8 cellular contexts compared by ENCODE assay signal in the genomic region with DNA sequence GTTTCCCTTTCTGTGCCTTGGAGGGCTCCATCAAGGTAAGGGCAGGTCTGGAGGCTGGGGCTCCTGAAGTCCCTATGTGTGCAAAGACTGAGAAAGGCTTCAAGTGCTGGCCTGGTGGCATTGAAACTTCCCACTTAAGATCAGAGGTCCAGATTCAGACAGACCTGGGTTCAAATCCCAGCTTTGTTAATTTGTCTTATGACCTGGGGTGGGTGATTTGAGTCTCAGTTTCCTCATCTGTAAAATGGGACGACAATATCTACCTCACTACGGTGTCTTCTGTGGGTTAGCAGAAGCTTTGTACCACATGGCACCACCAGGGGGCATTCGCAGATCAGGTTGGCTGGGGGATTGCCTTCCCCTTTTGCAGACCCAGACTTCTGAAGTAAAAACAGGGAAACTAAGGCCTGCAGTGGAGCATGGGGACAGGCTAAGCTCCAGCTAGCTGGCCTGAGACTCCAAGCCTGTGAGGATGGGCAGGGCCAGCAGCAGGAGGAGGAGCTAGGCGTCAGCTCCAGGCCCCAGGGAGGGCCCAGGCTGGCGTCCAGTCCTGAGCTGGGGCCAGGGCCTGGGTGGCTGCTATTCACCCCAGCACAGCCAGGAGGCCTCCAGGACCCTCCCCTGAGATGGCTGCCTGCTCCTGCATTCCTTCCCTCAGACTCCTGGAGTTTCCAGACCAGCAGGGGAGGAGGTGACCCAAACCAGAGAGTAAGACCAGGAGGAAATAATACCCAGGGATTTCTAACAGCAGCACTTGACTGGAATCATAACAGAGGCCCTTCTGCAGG. TPM values are rescaled to one million over a fixed set of nuclear protein-coding genes. Genes with fewer than 3 reads are reported as not detected.
DNase-seq lines count a peak whose midpoint lies in the region; ATAC-seq and TF ChIP-seq lines count a peak whose summit lies in the region.

No MANE protein-coding gene starts in this region.

- no peak for TF ChIP-seq POLR2A in suprapubic skin (IDR thresholded peaks at IDR 0.05)

- H3K4me1 Mint-ChIP-seq in osteocyte (ENCODE audit: unreplicated experiment), result peaks cover 31% of the 10 kb centered on the region

- H3K36me3 ChIP-seq in DND-41 (ENCODE audit: insufficient read depth, low read length) (peaks cover 60% of the 10 kb centered on the region), KOPT-K1 (ENCODE audit: insufficient read depth, low read length) (peaks cover 20% of the 10 kb centered on the region), SU-DHL-6 (ENCODE audit: low read length) (no peaks in the 10 kb centered on the region), suprapubic skin (peaks cover 43% of the 10 kb centered on the region)

- peak overlapping the region; percentile 81 for H3K27ac Mint-ChIP-seq in osteocyte (ENCODE audit: unreplicated experiment)

- H3K9ac ChIP-seq in DND-41 (ENCODE audit: low read depth, low read length), result peak overlapping the region; percentile 83
- no peak overlapping the region for H3K9ac ChIP-seq in SU-DHL-6 (ENCODE audit: low read length)

- intact Hi-C loops in Right ventricle myocardium inferior (cut with DNase I), result loop anchor here (1.0 kb wide), 3 partner anchors 25 to 99 kb away; a partner anchor contains a TSS

- peak; percentile 87 for TF ChIP-seq CTCF in DND-41 (IDR thresholded peaks at IDR 0.05; ENCODE audit: borderline replicate concordance, extremely low read depth, low read length, poor library complexity, severe bottlenecking)
- TF ChIP-seq CTCF in SU-DHL-6 (IDR thresholded peaks at IDR 0.05; ENCODE audit: insufficient read depth, low read length, poor library complexity, severe bottlenecking), result peak; percentile 88
- peak; percentile 76 for TF ChIP-seq CTCF in osteocyte (IDR thresholded peaks at IDR 0.05)
- TF ChIP-seq CTCF in suprapubic skin (IDR thresholded peaks at IDR 0.05), result peak; percentile 69 to 76

- H4K20me1 ChIP-seq in DND-41 (ENCODE audit: insufficient read depth, low read length) (peaks cover 6% of the 10 kb centered on the region), SU-DHL-6 (ENCODE audit: low read depth, low read length) (no peaks in the 10 kb centered on the region)

- peaks cover 5% of the 10 kb centered on the region; the same call in 1 of the 2 replicates for H3F3A ChIP-seq in SU-DHL-6 (ENCODE audit: insufficient read depth)

- peak overlapping the region; percentile 90 for H3K4me2 ChIP-seq in DND-41 (ENCODE audit: insufficient read depth, low read length)
- no peak overlapping the region for H3K4me2 ChIP-seq in SU-DHL-6 (ENCODE audit: low read depth, low read length, poor library complexity, severe bottlenecking)

- H3K79me2 ChIP-seq in DND-41 (ENCODE audit: insufficient read depth, low read length) (peaks cover 54% of the 10 kb centered on the region), SU-DHL-6 (ENCODE audit: insufficient read depth, low read length) (no peaks in the 10 kb centered on the region)

- H3K27ac ChIP-seq in DND-41 (ENCODE audit: low read length) (peak overlapping the region; percentile 94), KOPT-K1 (ENCODE audit: low read depth, low read length, poor library complexity, severe bottlenecking) (peak overlapping the region; percentile 79), SU-DHL-6 (ENCODE audit: low read depth, low read length) (no peak overlapping the region), suprapubic skin (peak overlapping the region; percentile 92)

- H3K27me3 ChIP-seq in DND-41 (ENCODE audit: insufficient read depth, low read length, poor library complexity) (no peaks in the 10 kb centered on the region), SU-DHL-6 (ENCODE audit: low read length) (no peaks in the 10 kb centered on the region), suprapubic skin (no peaks in the 10 kb centered on the region)

- H3K9me3 ChIP-seq in DND-41 (ENCODE audit: insufficient read depth, low read length, severe bottlenecking), result no peaks in the 10 kb centered on the region
- no peaks in the 10 kb centered on the region for H3K9me3 ChIP-seq in KOPT-K1 (ENCODE audit: insufficient read depth, low read length, poor library complexity, severe bottlenecking)
- H3K9me3 ChIP-seq in SU-DHL-6 (ENCODE audit: insufficient read depth, low read length), result no peaks in the 10 kb centered on the region
- H3K9me3 ChIP-seq in suprapubic skin, result no peaks in the 10 kb centered on the region

- ATAC-seq in DND-41 (ENCODE audit: insufficient read depth, low read depth) (peak; percentile 23), Right ventricle myocardium inferior (peak; percentile 73)

- H2AFZ ChIP-seq in DND-41 (ENCODE audit: low read depth, low read length) (no peak overlapping the region), SU-DHL-6 (ENCODE audit: low read depth, low read length, severe bottlenecking) (no peak overlapping the region)

- no peaks in the 10 kb centered on the region for H3K9me3 Mint-ChIP-seq in osteocyte (ENCODE audit: unreplicated experiment)

- H3K36me3 Mint-ChIP-seq in osteocyte (ENCODE audit: unreplicated experiment), result peaks cover 13% of the 10 kb centered on the region

- no peaks in the 10 kb centered on the region for H3K27me3 Mint-ChIP-seq in osteocyte (ENCODE audit: unreplicated experiment)

- DNase-seq in DND-41 (peak; percentile 92), Right ventricle myocardium inferior (ENCODE audit: missing footprints) (peak; percentile 92), osteocyte (ENCODE audit: extremely low spot score, unreplicated experiment) (peak; percentile 95), suprapubic skin (ENCODE audit: low spot score in 2 of 2) (peak; percentile 92), NCI-H774 (lab: John Stamatoyannopoulos, UW) (no peak)
- DNase-seq in activated naive CD8-positive, alpha-beta T cell treated with anti-CD3 and anti-CD28 coated beads, Interleukin-2, amount 50 U/mL, for 16 hours (ENCODE audit: low read depth, low spot score), result peak; percentile 81

- H3K4me3 Mint-ChIP-seq in osteocyte (ENCODE audit: unreplicated experiment), result peak overlapping the region; percentile 73

- H3K4me1 ChIP-seq in DND-41 (ENCODE audit: insufficient read depth, low read length), result peaks cover 93% of the 10 kb centered on the region
- peaks cover 45% of the 10 kb centered on the region for H3K4me1 ChIP-seq in suprapubic skin

- H3K9me2 ChIP-seq in SU-DHL-6 (replicated peaks; ENCODE audit: insufficient read depth, low read length), result no peaks in the 10 kb centered on the region

- WGBS in suprapubic skin, result 20% methylated on average over 3 of the region's 5 CpGs

- peak overlapping the region; percentile 67 to 89; a peak in 3 of 4 replicates for H3K4me3 ChIP-seq in DND-41 (ENCODE audit: low read depth in 1 of 2, low read length in 2 of 2)
- H3K4me3 ChIP-seq in SU-DHL-6 (ENCODE audit: insufficient read depth, low read length, poor library complexity, severe bottlenecking), result no peak overlapping the region
- H3K4me3 ChIP-seq in suprapubic skin, result peak overlapping the region; percentile 88

- TF ChIP-seq EP300 in suprapubic skin (IDR thresholded peaks at IDR 0.05), result no peak

RNA-seq across cellular contexts. Expression of a gene that starts 1.5 kb away (rescaled TPM):
- total RNA-seq in Right ventricle myocardium inferior, result 8.2 TPM
- 11.8 and 12.2 TPM in 2 replicates for total RNA-seq in osteocyte
- 10 to 100 TPM; 16.3 to 22.8 (median 20.6) TPM for total RNA-seq in suprapubic skin

RNA-seq across cellular contexts. Expression of a gene that starts 21.2 kb away (rescaled TPM):
- total RNA-seq in Right ventricle myocardium inferior (0.19 TPM), osteocyte (not detected in 2 replicates), suprapubic skin (under 1 TPM in 1 of 4 donors, not detected in 3; 0.34 TPM)

RNA-seq across cellular contexts. Expression of a gene that starts 38.9 kb away (rescaled TPM):
- total RNA-seq in Right ventricle myocardium inferior (7.1 TPM), osteocyte (12.6 and 14.1 TPM in 2 replicates), suprapubic skin (10 to 100 TPM; 38.3 to 49.2 (median 43.0) TPM)

RNA-seq across cellular contexts. Expression of a gene that starts 41.3 kb away (rescaled TPM):
- total RNA-seq in Right ventricle myocardium inferior, result 0.27 TPM
- 13.7 and 15.5 TPM in 2 replicates for total RNA-seq in osteocyte
- 10 to 100 TPM in 1 of 4 donors, 1 to 10 TPM in 3; 4.2 to 15.3 (median 8.5) TPM for total RNA-seq in suprapubic skin
